8 cellular contexts compared by ENCODE assay signal in genomic region chr3:118501152-118501551, GRCh38.
DNase-seq lines count a peak whose midpoint lies in the region; ATAC-seq and TF ChIP-seq lines count a peak whose summit lies in the region.

No MANE protein-coding gene starts in this region.

- no CpG with 5 or more reads among the region's 1 CpG for WGBS in mesendoderm (ENCODE audit: extremely low coverage, insufficient coverage, low lambda C conversion rate)

- no peak overlapping the region for H3K4me3 ChIP-seq in BE2C (ENCODE audit: low read depth, low read length)
- no peak overlapping the region for H3K4me3 ChIP-seq in MG63
- no peak overlapping the region for H3K4me3 ChIP-seq in mesendoderm (ENCODE audit: low read length)

- H3K9ac ChIP-seq in mesendoderm (ENCODE audit: low read length), result no peak overlapping the region

- H2BK15ac ChIP-seq in mesendoderm (replicated peaks; ENCODE audit: low read depth), result no peak overlapping the region

- no peaks in the 10 kb centered on the region for H3K36me3 ChIP-seq in BE2C
- H3K36me3 ChIP-seq in MG63, result no peaks in the 10 kb centered on the region
- H3K36me3 ChIP-seq in mesendoderm (ENCODE audit: control insufficient read depth, insufficient read depth, low read length), result no peaks in the 10 kb centered on the region

- H3K27me3 ChIP-seq in BE2C, result no peaks in the 10 kb centered on the region
- H3K27me3 ChIP-seq in MG63, result no peaks in the 10 kb centered on the region
- H3K27me3 ChIP-seq in mesendoderm (ENCODE audit: insufficient read depth, low read length, poor library complexity), result no peaks in the 10 kb centered on the region

- no peak overlapping the region for H3K23ac ChIP-seq in mesendoderm (ENCODE audit: low read length)

- H3K18ac ChIP-seq in mesendoderm (ENCODE audit: low read length), result no peak overlapping the region

- no peak overlapping the region for H3K4ac ChIP-seq in mesendoderm (ENCODE audit: low read depth, low read length)

- no peak overlapping the region for H3K27ac ChIP-seq in mesendoderm (ENCODE audit: low read depth, low read length)

- H3K4me1 ChIP-seq in BE2C (no peaks in the 10 kb centered on the region), mesendoderm (ENCODE audit: control insufficient read depth, low read depth, low read length) (no peaks in the 10 kb centered on the region)

- TF ChIP-seq CTCF in BE2C (IDR thresholded peaks at IDR 0.05; ENCODE audit: low read depth, low read length), result peak; percentile 39

- H3K4me2 ChIP-seq in mesendoderm (ENCODE audit: low read length), result no peak overlapping the region

- H2BK120ac ChIP-seq in mesendoderm (ENCODE audit: low read depth, low read length), result no peak overlapping the region

- peak overlapping the region; percentile 69 for H3K56ac ChIP-seq in mesendoderm (ENCODE audit: low read length)

- no peak overlapping the region for H2BK5ac ChIP-seq in mesendoderm (ENCODE audit: low read length)

- no peaks in the 10 kb centered on the region for H3K79me2 ChIP-seq in mesendoderm (ENCODE audit: control insufficient read depth, insufficient read depth, low read length)

- no peak overlapping the region for H4K5ac ChIP-seq in mesendoderm (ENCODE audit: low read length)

- no peak for ATAC-seq in HG03432 (IDR thresholded peaks at IDR 0.05; ENCODE audit: unreplicated experiment)

- no peaks in the 10 kb centered on the region for H3K79me1 ChIP-seq in mesendoderm (ENCODE audit: low read length)

- no peaks in the 10 kb centered on the region for H3K9me3 ChIP-seq in BE2C
- H3K9me3 ChIP-seq in MG63, result no peaks in the 10 kb centered on the region

- DNase-seq in BE2C (peak; percentile 61), MG63 (peak; percentile 70), anterior cingulate cortex (lab: John Stamatoyannopoulos, UW) (peak in 37 of 58 donors; percentile 0 to 47 (median 7)), mesendoderm (peak; percentile 82), glomerular visceral epithelial cell (ENCODE audit: extremely low spot score) (no peak), activated T-cell treated with anti-CD3 and anti-CD28 coated beads for 4 hours (no peak)
- DNase-seq in activated CD4-positive, alpha-beta T cell treated with anti-CD3 and anti-CD28 coated beads, Interleukin-2, amount 50 U/mL, for 4 hours, result no peak

- no peak overlapping the region for H4K8ac ChIP-seq in mesendoderm (ENCODE audit: low read depth, low read length)

- H2AK5ac ChIP-seq in mesendoderm (ENCODE audit: low read length), result no peak overlapping the region

Comparison
In these comparisons a context has a peak if more than half of its experiments do, and no peak if none do; other contexts are left out.
1. DNase-seq: peak in BE2C (single experiment), MG63 (single experiment), anterior cingulate cortex (37 of 58) and mesendoderm (single experiment); none in glomerular visceral epithelial cell (single experiment), activated CD4-positive, alpha-beta T cell treated with anti-CD3 and anti-CD28 coated beads, Interleukin-2, amount 50 U/mL, for 4 hours (0 of 2) and activated T-cell treated with anti-CD3 and anti-CD28 coated beads for 4 hours (single experiment).